1 cellular context compared by ENCODE assay signal in the genomic region with DNA sequence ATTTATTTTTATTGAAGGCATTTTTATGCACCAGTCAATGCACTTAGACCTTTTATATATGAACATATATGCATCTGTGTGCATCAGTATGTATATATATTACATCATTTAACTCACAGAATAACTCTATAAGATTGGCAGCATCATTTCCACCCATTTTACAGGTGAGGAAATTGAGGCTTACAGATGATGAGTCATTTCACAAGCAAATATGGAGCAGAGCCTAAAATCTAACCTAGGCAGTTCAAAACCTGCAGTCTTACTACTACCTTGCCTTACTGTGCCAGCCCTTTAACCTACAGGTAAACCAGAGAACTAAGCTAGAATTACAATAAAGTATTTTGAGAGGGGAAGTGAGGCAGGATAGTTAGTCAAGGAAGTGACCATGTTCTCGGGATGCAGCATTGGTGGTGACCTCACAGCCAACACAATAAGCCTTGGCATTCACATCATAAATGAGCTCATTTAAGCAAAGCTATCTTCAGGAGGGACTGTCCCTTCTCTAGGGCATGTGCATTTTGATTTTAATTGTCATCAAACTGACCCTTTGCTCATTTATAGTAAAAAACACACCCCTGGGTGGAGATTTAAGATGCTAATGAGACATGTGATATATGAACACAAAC.
TF ChIP-seq lines count a peak whose summit lies in the region.

No MANE protein-coding gene starts in this region.

TF ChIP-seq in H1, 55 proteins besides CTCF, POLR2A, EP300 and RAD21:
- TF ChIP-seq SIN3A (conservative IDR thresholded peaks at IDR 0.05 in 1 of 2, IDR thresholded peaks at IDR 0.05 in 1 of 2; ENCODE audit: low read depth in 1 of 2, low read length in 2 of 2) (no peak), RBBP5 (IDR thresholded peaks at IDR 0.05; ENCODE audit: borderline replicate concordance, low read depth, low read length) (no peak), SP2 (IDR thresholded peaks at IDR 0.05; ENCODE audit: low read length) (no peak), CEBPB (IDR thresholded peaks at IDR 0.05; ENCODE audit: low read depth, low read length) (no peak), GABPA (IDR thresholded peaks at IDR 0.05; ENCODE audit: borderline replicate concordance, insufficient read depth, low read length) (no peak), SRF (IDR thresholded peaks at IDR 0.05; ENCODE audit: low read depth, low read length) (no peak), HDAC2 (IDR thresholded peaks at IDR 0.05; ENCODE audit: borderline replicate concordance in 1 of 2, low read depth in 2 of 2, low read length in 2 of 2) (peak in 1 of 2 experiments; percentile 83; a peak in 1 of 4 replicates), CBX8 (IDR thresholded peaks at IDR 0.05; ENCODE audit: borderline replicate concordance, low read depth, low read length) (no peak), POLR2AphosphoS5 (IDR thresholded peaks at IDR 0.05; ENCODE audit: low read depth, low read length) (no peak), JUND (IDR thresholded peaks at IDR 0.05; ENCODE audit: low read length) (0 out of 2 replicates have a peak, but pooled peaks have one; percentile 42), KDM1A (IDR thresholded peaks at IDR 0.05; ENCODE audit: borderline replicate concordance, low read length) (peak; percentile 94), SIX5 (IDR thresholded peaks at IDR 0.05; ENCODE audit: low read depth, low read length) (no peak), CHD1 (IDR thresholded peaks at IDR 0.05; ENCODE audit: low read depth, low read length) (no peak), CREB1 (IDR thresholded peaks at IDR 0.05) (peak; percentile 47; the same call in 1 of the 2 replicates), YY1 (IDR thresholded peaks at IDR 0.05; ENCODE audit: low read depth, low read length) (no peak), TEAD4 (IDR thresholded peaks at IDR 0.05; ENCODE audit: low read depth, low read length) (no peak)
- TF ChIP-seq, protein P1, sequence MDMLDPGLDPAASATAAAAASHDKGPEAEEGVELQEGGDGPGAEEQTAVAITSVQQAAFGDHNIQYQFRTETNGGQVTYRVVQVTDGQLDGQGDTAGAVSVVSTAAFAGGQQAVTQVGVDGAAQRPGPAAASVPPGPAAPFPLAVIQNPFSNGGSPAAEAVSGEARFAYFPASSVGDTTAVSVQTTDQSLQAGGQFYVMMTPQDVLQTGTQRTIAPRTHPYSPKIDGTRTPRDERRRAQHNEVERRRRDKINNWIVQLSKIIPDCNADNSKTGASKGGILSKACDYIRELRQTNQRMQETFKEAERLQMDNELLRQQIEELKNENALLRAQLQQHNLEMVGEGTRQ (IDR thresholded peaks at IDR 0.05; ENCODE audit: low read length): no peak
